In the genomic region with DNA sequence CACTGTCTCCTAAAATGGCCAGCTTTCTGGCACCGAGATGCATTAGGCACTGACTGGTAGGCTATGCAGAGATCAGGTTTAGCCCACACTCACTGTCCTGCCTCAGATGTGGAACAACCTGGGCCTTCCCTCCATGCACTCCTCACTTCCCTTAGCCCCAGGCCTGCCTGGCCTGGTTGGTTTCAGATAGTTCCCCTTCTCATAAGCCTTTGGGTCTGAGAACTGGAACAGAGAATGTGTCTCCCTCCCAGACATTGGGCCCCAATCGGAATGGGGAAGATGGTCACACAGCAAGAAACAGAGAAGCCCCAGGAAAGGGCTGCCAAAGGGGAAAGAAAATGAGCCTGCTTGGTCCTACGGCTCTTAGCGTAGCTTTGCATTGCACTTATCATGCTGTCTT, we compare ENCODE assay signal across 26 cellular contexts.
"Had no signal": no experiment of that assay in that cellular context is flagged by ENCODE, and none has a peak within 500 bp of the region (broad histone marks: within the 10 kb centered on the region; RNA-seq: fewer than 3 reads in every experiment).

No MANE protein-coding gene starts in this region.

- H2AFZ ChIP-seq: PC-9 had no signal

- H3K27ac ChIP-seq: brain microvascular endothelial cell, PC-9, RWPE1 had no signal

- DNase-seq: activated CD4-positive, alpha-beta T cell treated with anti-CD3 and anti-CD28 coated beads, Interleukin-2, amount 10 ng/mL, durations not matched to agents 24 days and 14 days; activated CD4-positive, alpha-beta T cell treated with anti-CD3 and anti-CD28 coated beads, Interleukin-2, amount 50 U/mL, for 4 hours; activated CD8-positive, alpha-beta T cell treated with anti-CD3 and anti-CD28 coated beads for 36 hours; activated effector memory CD4-positive, alpha-beta T cell treated with anti-CD3 and anti-CD28 coated beads, Interleukin-2, amount 50 U/mL, for 16 hours; activated naive CD4-positive, alpha-beta T cell; activated naive CD4-positive, alpha-beta T cell treated with anti-CD3 and anti-CD28 coated beads, Interleukin-2, amount 50 U/mL, for 16 hours; activated naive CD8-positive, alpha-beta T cell treated with anti-CD3 and anti-CD28 coated beads for 36 hours; activated T-cell treated with anti-CD3 and anti-CD28 coated beads, Interleukin-2, amount 50 U/mL, for 1 hour; activated T-cell treated with anti-CD3 and anti-CD28 coated beads, Interleukin-2, amount 50 U/mL, for 72 hours; amniotic stem cell; aorta; brain microvascular endothelial cell; NCI-H1105; NCI-H1417 treated with DMSO at 0.1 percent for 48 hours; NCI-H187 treated with DMSO at 0.1 percent for 48 hours; NCI-H2081; NCI-H345; NCI-H524 treated with DMSO at 0.1 percent for 48 hours; NCI-H748 treated with DMSO at 0.1 percent for 48 hours; NK-92 treated with Interleukin-12 subunit alpha and Interleukin-12 subunit beta, amount 100 ng/mL, for 24 hours; PC-9; Right ventricle myocardium superior had no signal

- H3K4me2 ChIP-seq: PC-9 had no signal

- FAIRE-seq: RCC 7860, TTC549 had no signal

- H3K36me3 ChIP-seq: brain microvascular endothelial cell had no signal

- ATAC-seq: activated CD8-positive, alpha-beta T cell treated with anti-CD3 and anti-CD28 coated beads for 36 hours; activated T-cell treated with anti-CD3 and anti-CD28 coated beads, Interleukin-2, amount 50 U/mL, for 72 hours; activated T-helper 17 cell treated with anti-CD3 and anti-CD28 coated beads, Interleukin-2, amount 50 U/mL, for 72 hours had no signal

- H3K4me3 ChIP-seq: PC-9 had no signal

- H3K27me3 ChIP-seq: brain microvascular endothelial cell had no signal
